35 cellular contexts compared by ENCODE assay signal in genomic region chr1:36620142-36620541, GRCh38.
"Had no signal": no experiment of that assay in that cellular context is flagged by ENCODE, and none has a peak within 500 bp of the region (broad histone marks: within the 10 kb centered on the region; RNA-seq: fewer than 3 reads in every experiment).

No MANE protein-coding gene starts in this region.

- H3K27ac Mint-ChIP-seq: activated B cell treated with CpG ODN at 0.5 μM for 24 hours; activated CD8-positive, alpha-beta T cell treated with anti-CD3 and anti-CD28 coated beads for 36 hours; activated naive CD8-positive, alpha-beta T cell; activated T-helper 17 cell treated with anti-CD3 and anti-CD28 coated beads, Interleukin-2, amount 50 U/mL, for 72 hours; effector memory CD8-positive, alpha-beta T cell; T-helper 17 cell; T-helper 2 cell treated with Interferon-gamma antibody and Interleukin-4, amounts not matched to agents 5 μg/mL and 100 μg/mL, for 36 hours had no signal

- H3K9me3 ChIP-seq: esophagus muscularis mucosa, gastrocnemius medialis had no signal

- H3K27ac ChIP-seq: brain microvascular endothelial cell, esophagus muscularis mucosa, foreskin keratinocyte, gastrocnemius medialis, heart left ventricle, WERI-Rb-1 had no signal

- H3K4me1 ChIP-seq: esophagus muscularis mucosa, foreskin keratinocyte, gastrocnemius medialis, heart left ventricle had no signal

- H3K9me3 Mint-ChIP-seq: activated B cell treated with CpG ODN at 0.5 μM for 24 hours; activated CD8-positive, alpha-beta T cell treated with anti-CD3 and anti-CD28 coated beads for 36 hours; activated T-cell treated with anti-CD3 and anti-CD28 coated beads, Interleukin-2, amount 50 U/mL, for 4 hours; activated T-helper 17 cell treated with anti-CD3 and anti-CD28 coated beads, Interleukin-2, amount 50 U/mL, for 72 hours; central memory CD8-positive, alpha-beta T cell; effector memory CD8-positive, alpha-beta T cell; T-helper 2 cell treated with Interferon-gamma antibody and Interleukin-4, amounts not matched to agents 5 μg/mL and 100 μg/mL, for 36 hours had no signal

- H3K4me3 Mint-ChIP-seq: activated B cell treated with CpG ODN at 0.5 μM for 24 hours; activated CD8-positive, alpha-beta T cell treated with anti-CD3 and anti-CD28 coated beads for 36 hours; activated naive CD8-positive, alpha-beta T cell; activated T-cell treated with anti-CD3 and anti-CD28 coated beads, Interleukin-2, amount 50 U/mL, for 4 hours; activated T-helper 17 cell treated with anti-CD3 and anti-CD28 coated beads, Interleukin-2, amount 50 U/mL, for 72 hours; central memory CD8-positive, alpha-beta T cell; effector memory CD8-positive, alpha-beta T cell; T-helper 17 cell; T-helper 2 cell treated with Interferon-gamma antibody and Interleukin-4, amounts not matched to agents 5 μg/mL and 100 μg/mL, for 36 hours had no signal

- H3K36me3 Mint-ChIP-seq: activated naive CD8-positive, alpha-beta T cell had no signal

- H3K27me3 ChIP-seq: brain microvascular endothelial cell, foreskin keratinocyte had no signal

- H3K4me3 ChIP-seq: esophagus muscularis mucosa, gastrocnemius medialis, heart left ventricle had no signal

- ATAC-seq: activated CD4-positive, CD25-positive, alpha-beta regulatory T cell treated with anti-CD3 and anti-CD28 coated beads, Interleukin-2, amount 50 U/mL, for 24 hours; activated CD8-positive, alpha-beta T cell treated with anti-CD3 and anti-CD28 coated beads for 36 hours; activated T-cell treated with anti-CD3 and anti-CD28 coated beads, Interleukin-2, amount 50 U/mL, for 4 hours; activated T-helper 17 cell treated with anti-CD3 and anti-CD28 coated beads, Interleukin-2, amount 50 U/mL, for 72 hours; effector memory CD8-positive, alpha-beta T cell; foreskin keratinocyte; gastrocnemius medialis; heart left ventricle; T-helper 17 cell had no signal

- DNase-seq: activated B cell treated with CpG ODN at 0.5 μM for 24 hours; activated CD4-positive, alpha-beta T cell treated with anti-CD3 and anti-CD28 coated beads for 48 hours; activated CD4-positive, alpha-beta T cell treated with anti-CD3 and anti-CD28 coated beads, Interleukin-2, amount 50 U/mL, for 1 hour; activated CD4-positive, alpha-beta T cell treated with anti-CD3 and anti-CD28 coated beads, Interleukin-2, amount 50 U/mL, for 48 hours; activated CD8-positive, alpha-beta memory T cell treated with anti-CD3 and anti-CD28 coated beads for 24 hours; activated CD8-positive, alpha-beta T cell treated with anti-CD3 and anti-CD28 coated beads for 36 hours; activated gamma-delta T cell; activated naive CD4-positive, alpha-beta T cell; activated naive CD4-positive, alpha-beta T cell treated with anti-CD3 and anti-CD28 coated beads, Interleukin-2, amount 50 U/mL, for 16 hours; activated T-cell treated with anti-CD3 and anti-CD28 coated beads, Interleukin-2, amount 50 U/mL, for 4 hours; amniotic stem cell; anterior cingulate cortex; brain microvascular endothelial cell; cortex of kidney; dermis blood vessel endothelial cell; effector CD4-positive, alpha-beta T cell; effector memory CD8-positive, alpha-beta T cell; erythroblast; foreskin keratinocyte; gastrocnemius medialis; glutamatergic neuron; heart left ventricle; T-helper 1 cell; T-helper 17 cell; T1000; WERI-Rb-1 had no signal

- H3K4me1 Mint-ChIP-seq: activated B cell treated with CpG ODN at 0.5 μM for 24 hours; activated T-helper 17 cell treated with anti-CD3 and anti-CD28 coated beads, Interleukin-2, amount 50 U/mL, for 72 hours had no signal

- FAIRE-seq: astrocyte, bronchial epithelial cell, colon had no signal

- H3K36me3 ChIP-seq: brain microvascular endothelial cell, esophagus muscularis mucosa, gastrocnemius medialis, heart left ventricle, WERI-Rb-1 had no signal
